26 cellular contexts compared by ENCODE assay signal in genomic region chr10:122505011-122505410, GRCh38. TPM values are rescaled to one million over a fixed set of nuclear protein-coding genes. Genes with fewer than 3 reads are reported as not detected.
DNase-seq lines count a peak whose midpoint lies in the region; ATAC-seq, FAIRE-seq and TF ChIP-seq lines count a peak whose summit lies in the region.
"Had no signal": no experiment of that assay in that cellular context is flagged by ENCODE, and none has a peak within 500 bp of the region (broad histone marks: within the 10 kb centered on the region; RNA-seq: fewer than 3 reads in every experiment).

No MANE protein-coding gene starts in this region.

- H3K27me3 ChIP-seq in esophagus squamous epithelium: no peaks in the 10 kb centered on the region
- H3K27me3 ChIP-seq in trophoblast cell (ENCODE audit: insufficient read depth, low read length): no peaks in the 10 kb centered on the region
- H3K27me3 ChIP-seq in smooth muscle cell (ENCODE audit: low read depth): no peaks in the 10 kb centered on the region
- no peaks in the 10 kb centered on the region for H3K27me3 ChIP-seq in MG63
- H3K27me3 ChIP-seq: cardiac muscle cell, upper lobe of left lung had no signal

- no peak overlapping the region for H3K18ac ChIP-seq in trophoblast cell (ENCODE audit: low read length)

- no peak overlapping the region for H2AFZ ChIP-seq in trophoblast cell (ENCODE audit: insufficient read depth, low read length, poor library complexity)
- no peak overlapping the region for H2AFZ ChIP-seq in smooth muscle cell (ENCODE audit: low read depth)

- POLR2A ChIA-PET in A549 (lab: Yijun Ruan, JAX): no interaction called here

- no peak overlapping the region for H4K12ac ChIP-seq in trophoblast cell (ENCODE audit: low read depth, low read length)

- TF ChIP-seq POLR2A in A549 (IDR thresholded peaks at IDR 0.05; ENCODE audit: low read length) (no peak), esophagus squamous epithelium (IDR thresholded peaks at IDR 0.05) (no peak)

- H3K4ac ChIP-seq in trophoblast cell (ENCODE audit: low read depth, low read length): no peak overlapping the region

- no peak for ATAC-seq in A549

- H3K79me2 ChIP-seq in trophoblast cell (ENCODE audit: control insufficient read depth, insufficient read depth, low read length, poor library complexity) (no peaks in the 10 kb centered on the region), smooth muscle cell (ENCODE audit: low read depth) (no peaks in the 10 kb centered on the region)

- no peak overlapping the region for H2BK120ac ChIP-seq in trophoblast cell (ENCODE audit: insufficient read depth, low read length, poor library complexity)

- no peak overlapping the region for H2BK12ac ChIP-seq in trophoblast cell (ENCODE audit: low read length)

- H3K23ac ChIP-seq in trophoblast cell (ENCODE audit: low read length): no peak overlapping the region

- H3K36me3 ChIP-seq in esophagus squamous epithelium (peaks cover 0 to 34% (median 1%) of the 10 kb centered on the region in 3 donors), trophoblast cell (ENCODE audit: control insufficient read depth in 1 of 2, insufficient read depth in 2 of 2, low read length in 2 of 2) (peaks cover 9 to 11% of the 10 kb centered on the region in 2 experiments), smooth muscle cell (ENCODE audit: low read depth) (no peaks in the 10 kb centered on the region), MG63 (no peaks in the 10 kb centered on the region)
- H3K36me3 ChIP-seq: cardiac muscle cell, HAP-1 had no signal

- H3K4me3 ChIP-seq in A549: no peak overlapping the region
- H3K4me3 ChIP-seq in esophagus squamous epithelium: no peak overlapping the region
- H3K4me3 ChIP-seq in trophoblast cell (ENCODE audit: low read depth, low read length): peak overlapping the region; percentile 33
- no peak overlapping the region for H3K4me3 ChIP-seq in smooth muscle cell
- no peak overlapping the region for H3K4me3 ChIP-seq in MG63
- H3K4me3 ChIP-seq: cardiac muscle cell, HAP-1, upper lobe of left lung had no signal

- FAIRE-seq in A549 (lab: Jason Lieb, UNC): no peak
- FAIRE-seq: D721Med had no signal

- no peak overlapping the region for H3K9ac ChIP-seq in trophoblast cell (ENCODE audit: low read length)
- H3K9ac ChIP-seq in smooth muscle cell (ENCODE audit: low read depth): no peak overlapping the region

- no peak for TF ChIP-seq RAD21 in A549 (conservative IDR thresholded peaks at IDR 0.05 in 1 of 2, IDR thresholded peaks at IDR 0.05 in 1 of 2)

- H3K27ac ChIP-seq in A549 (0 out of 6 replicates have a peak overlapping the region, but pooled peaks of 1 of the 2 experiments have one; percentile 5), esophagus squamous epithelium (peak overlapping the region in 3 of 4 donors; percentile 38 to 62 (median 57)), trophoblast cell (ENCODE audit: low read depth, low read length) (no peak overlapping the region), smooth muscle cell (ENCODE audit: low read depth) (no peak overlapping the region)
- H3K27ac ChIP-seq: cardiac muscle cell had no signal

- H3K4me1 ChIP-seq in A549 (peaks cover 12% of the 10 kb centered on the region), esophagus squamous epithelium (peaks cover under 1 to 21% (median 10%) of the 10 kb centered on the region in 3 donors), trophoblast cell (ENCODE audit: control insufficient read depth in 1 of 2, insufficient read depth in 2 of 2, low read length in 2 of 2) (peaks cover 22 to 39% of the 10 kb centered on the region in 2 experiments), smooth muscle cell (ENCODE audit: low read depth) (no peaks in the 10 kb centered on the region)
- H3K4me1 ChIP-seq: HAP-1 had no signal

- H3K14ac ChIP-seq in trophoblast cell (ENCODE audit: low read length): peak overlapping the region; percentile 29

- H3K4me2 ChIP-seq in A549: peak overlapping the region; percentile 45
- H3K4me2 ChIP-seq in trophoblast cell (ENCODE audit: low read length): no peak overlapping the region
- no peak overlapping the region for H3K4me2 ChIP-seq in smooth muscle cell

- TF ChIP-seq EP300 in A549 (IDR thresholded peaks at IDR 0.05): no peak

- TF ChIP-seq CTCF in A549 (IDR thresholded peaks at IDR 0.05): no peak
- TF ChIP-seq CTCF in esophagus squamous epithelium (IDR thresholded peaks at IDR 0.05): no peak
- no peak for TF ChIP-seq CTCF in smooth muscle cell (IDR thresholded peaks at IDR 0.05; ENCODE audit: borderline replicate concordance, insufficient read depth, poor library complexity, severe bottlenecking)

- H3K79me1 ChIP-seq in trophoblast cell (ENCODE audit: low read length): peaks cover 28% of the 10 kb centered on the region

- no peak overlapping the region for H2AK5ac ChIP-seq in trophoblast cell (ENCODE audit: low read length)

- peak overlapping the region; percentile 68 for H4K91ac ChIP-seq in trophoblast cell (ENCODE audit: low read depth, low read length)

- CTCF ChIA-PET in A549 (lab: Yijun Ruan, JAX): interaction anchor here (0.5 to 4.2 kb wide), 5 partner anchors 10 to 148 kb away, joined by 3 to 12 read pairs (median 4); no protein-coding TSS in a partner anchor

- no peaks in the 10 kb centered on the region for H3F3A ChIP-seq in smooth muscle cell (ENCODE audit: low read depth)

- no peak overlapping the region for H2BK5ac ChIP-seq in trophoblast cell (ENCODE audit: low read depth, low read length, poor library complexity)

- intact Hi-C loops in esophagus squamous epithelium (cut with DNase I): no loop called here

- H4K8ac ChIP-seq in trophoblast cell (ENCODE audit: low read depth, low read length): no peak overlapping the region

- H3K9me3 ChIP-seq in A549 (no peaks in the 10 kb centered on the region), esophagus squamous epithelium (no peaks in the 10 kb centered on the region), trophoblast cell (ENCODE audit: insufficient read depth, low read depth, low read length) (no peaks in the 10 kb centered on the region), smooth muscle cell (replicated peaks; ENCODE audit: low read depth) (no peaks in the 10 kb centered on the region), MG63 (no peaks in the 10 kb centered on the region)
- H3K9me3 ChIP-seq: HAP-1, upper lobe of left lung had no signal

- WGBS in A549 (ENCODE audit: missing lambda C conversion rate): 90% methylated on average over 5 of the region's 5 CpGs
- WGBS in esophagus squamous epithelium, 2 donors: 73 to 90% methylated on average over 3 to 4 of the region's 5 CpGs
- WGBS in trophoblast cell (ENCODE audit: extremely low coverage, insufficient coverage, insufficient read length): no CpG with 5 or more reads among the region's 5 CpGs
- 97% methylated on average over 5 of the region's 5 CpGs for WGBS in smooth muscle cell (ENCODE audit: low lambda C conversion rate)

- no peaks in the 10 kb centered on the region for H4K20me1 ChIP-seq in smooth muscle cell (ENCODE audit: low read depth)

- DNase-seq in A549 (ENCODE audit: low read depth in 1 of 2, low spot score in 1 of 2) (no peak), esophagus squamous epithelium (lab: John Stamatoyannopoulos, UW) (no peak), trophoblast cell (no peak), smooth muscle cell (lab: John Stamatoyannopoulos, UW; ENCODE audit: unreplicated experiment) (no peak), SIG-M5 (lab: John Stamatoyannopoulos, UW) (no peak), MG63 (no peak)
- no peak for DNase-seq in activated CD4-positive, alpha-beta T cell treated with anti-CD3 and anti-CD28 coated beads for 48 hours
- DNase-seq: activated CD4-positive, alpha-beta T cell treated with anti-CD3 and anti-CD28 coated beads, Interleukin-2, amount 10 ng/mL, durations not matched to agents 24 days and 14 days; activated naive CD4-positive, alpha-beta T cell treated with Interleukin-2 at 50 U/mL for 16 hours; activated T-cell treated with anti-CD3 and anti-CD28 coated beads, Interleukin-2, amount 50 U/mL, for 48 hours; NCI-H1048; NCI-H2171 treated with DMSO at 0.1 percent for 48 hours; NCI-H524; stimulated activated CD4-positive, alpha-beta T cell treated with anti-CD3 and anti-CD28 coated beads, Interleukin-15, amount 100 ng/mL, for 24 hours; stimulated activated naive CD8-positive, alpha-beta T cell treated with anti-CD3 and anti-CD28 coated beads, Interleukin-15, amount 100 ng/mL, for 72 hours had no signal

RNA-seq across cellular contexts. Expression of gene HTRA1, which starts 43.7 kb away (rescaled TPM):
- 65.6 and 92.3 TPM in 2 replicates for polyA plus RNA-seq in A549 (2011; rRNA removed)
- polyA plus RNA-seq in A549 (2012; cell fraction: cytosol; rRNA removed): 20.2 and 25.5 TPM in 2 replicates
- 17.3 and 28.3 TPM in 2 replicates for polyA plus RNA-seq in A549 (2012; cell fraction: nucleus; rRNA removed)
- 31.9 to 51.5 TPM (median 50.7 TPM) in 3 replicates for polyA plus RNA-seq in A549 (2017; fragmentation: RNase III; extraction: RNeasy Plus Mini Kit Qiagen cat#74134 plus additional on column Dnase treatment)
- polyA minus RNA-seq in A549 (2011; rRNA and poly(A)+ RNA removed): 19.0 and 20.6 TPM in 2 replicates
- polyA plus RNA-seq in PFSK-1 (2012; ENCODE audit: insufficient read length, low read depth): 45.9 TPM
- total RNA-seq in esophagus squamous epithelium: 10 to 100 TPM in 3 of 4 donors, 1 to 10 TPM in 1; 6.3 to 62.2 (median 25.8) TPM
- 135 and 141 TPM in 2 replicates for polyA plus RNA-seq in trophoblast cell (2013)
- total RNA-seq in smooth muscle cell: 175 and 197 TPM in 2 replicates
- polyA plus RNA-seq in smooth muscle cell: 170 and 257 TPM in 2 replicates
- 26.0 and 40.8 TPM in 2 replicates for total RNA-seq in MG63 (2014; rRNA removed; shearing (Covaris generic); ENCODE audit: low replicate concordance)
- total RNA-seq: activated CD4-positive, alpha-beta T cell treated with anti-CD3 and anti-CD28 coated beads, Interleukin-2, amount 10 ng/mL, durations not matched to agents 24 days and 14 days; natural killer cell treated with Interleukin-12 subunit alpha and Interleukin-12 subunit beta and Interleukin-15 and Interleukin-18, amount 100 ng/mL, for 72 hours; T-helper 2 cell treated with Interferon-gamma antibody and Interleukin-4, amounts not matched to agents 100 ng/mL and 5 ng/mL, for 36 hours had no signal

RNA-seq across cellular contexts. Expression of gene ARMS2, which starts 50.6 kb away (rescaled TPM):
- polyA plus RNA-seq in A549 (2011; rRNA removed) (not detected in 2 replicates), A549 (2017; fragmentation: RNase III; extraction: RNeasy Plus Mini Kit Qiagen cat#74134 plus additional on column Dnase treatment) (not detected in 3 replicates), smooth muscle cell (not detected in 2 replicates)
- polyA plus RNA-seq in A549 (2012; cell fraction: cytosol; rRNA removed): 0.05 TPM in 1 of 2 replicates, not detected in the other
- not detected in 2 replicates for polyA plus RNA-seq in A549 (2012; cell fraction: nucleus; rRNA removed)
- polyA minus RNA-seq in A549 (2011; rRNA and poly(A)+ RNA removed): not detected in 2 replicates
- not detected for polyA plus RNA-seq in PFSK-1 (2012; ENCODE audit: insufficient read length, low read depth)
- total RNA-seq in esophagus squamous epithelium (not detected), smooth muscle cell (not detected in 2 replicates)
- polyA plus RNA-seq in trophoblast cell (2013): 0.07 and 0.12 TPM in 2 replicates
- not detected in 2 replicates for total RNA-seq in MG63 (2014; rRNA removed; shearing (Covaris generic); ENCODE audit: low replicate concordance)
- total RNA-seq: activated CD4-positive, alpha-beta T cell treated with anti-CD3 and anti-CD28 coated beads, Interleukin-2, amount 10 ng/mL, durations not matched to agents 24 days and 14 days; cardiac muscle cell; endothelial cell of umbilical vein; LHCN-M2; natural killer cell treated with Interleukin-12 subunit alpha and Interleukin-12 subunit beta and Interleukin-15 and Interleukin-18, amount 100 ng/mL, for 72 hours; sciatic nerve; SK-MEL-5; T-helper 2 cell treated with Interferon-gamma antibody and Interleukin-4, amounts not matched to agents 100 ng/mL and 5 ng/mL, for 36 hours; upper lobe of left lung had no signal
- polyA plus RNA-seq: cardiac muscle cell, endothelial cell of umbilical vein had no signal

RNA-seq across cellular contexts. Expression of gene DMBT1, which starts 55.5 kb away (rescaled TPM):
- polyA plus RNA-seq in A549 (2011; rRNA removed) (0.01 and 0.05 TPM in 2 replicates), A549 (2017; fragmentation: RNase III; extraction: RNeasy Plus Mini Kit Qiagen cat#74134 plus additional on column Dnase treatment) (0.01 to 0.03 TPM in 2 of 3 replicates, not detected in the other), smooth muscle cell (not detected in 2 replicates)
- polyA plus RNA-seq in A549 (2012; cell fraction: cytosol; rRNA removed): 0.01 TPM in 2 replicates
- polyA plus RNA-seq in A549 (2012; cell fraction: nucleus; rRNA removed): 0.01 TPM in 1 of 2 replicates, not detected in the other
- polyA minus RNA-seq in A549 (2011; rRNA and poly(A)+ RNA removed): 0.15 TPM in 1 of 2 replicates, not detected in the other
- 0.05 TPM for polyA plus RNA-seq in PFSK-1 (2012; ENCODE audit: insufficient read length, low read depth)
- total RNA-seq in esophagus squamous epithelium (1 to 10 TPM in 1 of 4 donors, under 1 TPM in 2, not detected in 1; under 0.01 to 5.1 (median 0.27) TPM), smooth muscle cell (not detected in 2 replicates)
- 0.07 TPM in 2 replicates for polyA plus RNA-seq in trophoblast cell (2013)
- not detected in 2 replicates for total RNA-seq in MG63 (2014; rRNA removed; shearing (Covaris generic); ENCODE audit: low replicate concordance)
- total RNA-seq: activated CD4-positive, alpha-beta T cell treated with anti-CD3 and anti-CD28 coated beads, Interleukin-2, amount 10 ng/mL, durations not matched to agents 24 days and 14 days; cardiac muscle cell; endothelial cell of umbilical vein; natural killer cell treated with Interleukin-12 subunit alpha and Interleukin-12 subunit beta and Interleukin-15 and Interleukin-18, amount 100 ng/mL, for 72 hours; sciatic nerve; T-helper 2 cell treated with Interferon-gamma antibody and Interleukin-4, amounts not matched to agents 100 ng/mL and 5 ng/mL, for 36 hours had no signal
- polyA plus RNA-seq: cardiac muscle cell had no signal

Comparison
In these comparisons a context has a peak if more than half of its experiments do, and no peak if none do; other contexts are left out.
1. H3K27ac ChIP-seq: peak in esophagus squamous epithelium (3 of 4); none in trophoblast cell (single experiment) and smooth muscle cell (single experiment).